8 cellular contexts compared by ENCODE assay signal in genomic region chr10:122879339-122880273, GRCh38. TPM values are rescaled to one million over a fixed set of nuclear protein-coding genes. Genes with fewer than 3 reads are reported as not detected.
DNase-seq lines count a peak whose midpoint lies in the region; ATAC-seq and TF ChIP-seq lines count a peak whose summit lies in the region.

A gene with protein sequence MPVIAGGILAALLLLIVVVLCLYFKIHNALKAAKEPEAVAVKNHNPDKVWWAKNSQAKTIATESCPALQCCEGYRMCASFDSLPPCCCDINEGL (minus strand): TSS chr10:122879581. CDS start chr10:122850515, 29,066 bp downstream.

- peak within 1 kb of the TSS; percentile 70 for H3K27ac ChIP-seq in CD4-positive, alpha-beta T cell (ENCODE audit: low read depth, low read length)

- H3K4me3 ChIP-seq in epithelial cell of esophagus (ENCODE audit: low read length) (peak within 1 kb of the TSS; percentile 87), mucosa of descending colon (peak within 1 kb of the TSS; percentile 25)

- H3K27me3 Mint-ChIP-seq in CD4-positive, alpha-beta T cell = no peaks in the 10 kb centered on the region

- CTCF ChIA-PET in CD4-positive, alpha-beta T cell (lab: Charles Lee) = no interaction called here

- TF ChIP-seq CTCF in CD4-positive, alpha-beta T cell (IDR thresholded peaks at IDR 0.05) = no peak
- no peak for TF ChIP-seq CTCF in epithelial cell of esophagus (IDR thresholded peaks at IDR 0.05; ENCODE audit: insufficient read depth, low read depth, low read length, missing control alignments)
- no peak for TF ChIP-seq CTCF in mucosa of descending colon (IDR thresholded peaks at IDR 0.05)

- no peaks in the 10 kb centered on the region for H3K9me3 Mint-ChIP-seq in CD4-positive, alpha-beta T cell

- no peaks in the 10 kb centered on the region for H3K9me3 ChIP-seq in CD4-positive, alpha-beta T cell (ENCODE audit: control insufficient read depth, low read length)
- H3K9me3 ChIP-seq in mucosa of descending colon = no peaks in the 10 kb centered on the region

- H3K4me3 Mint-ChIP-seq in CD4-positive, alpha-beta T cell = peak within 1 kb of the TSS; percentile 86

- H3K27ac Mint-ChIP-seq in CD4-positive, alpha-beta T cell = peak within 1 kb of the TSS; percentile 79

- ATAC-seq in CD4-positive, alpha-beta T cell (ENCODE audit: poor library complexity) = peak; percentile 84
- peak; percentile 91 for ATAC-seq in GM19438 (IDR thresholded peaks at IDR 0.05; ENCODE audit: low read depth, unreplicated experiment)
- ATAC-seq in HG03575 (IDR thresholded peaks at IDR 0.05; ENCODE audit: extremely low read depth, insufficient number of reproducible peaks, low FRiP score, unreplicated experiment) = peak; percentile 46
- peak; percentile 98 for ATAC-seq in mucosa of descending colon

- H3K36me3 Mint-ChIP-seq in CD4-positive, alpha-beta T cell (ENCODE audit: low read depth) = peaks cover 18% of the 10 kb centered on the region

- peaks cover 55% of the 10 kb centered on the region for H3K4me1 Mint-ChIP-seq in CD4-positive, alpha-beta T cell (ENCODE audit: low read depth)

- H3K4me1 ChIP-seq in mucosa of descending colon (ENCODE audit: low read depth) = peaks cover 4% of the 10 kb centered on the region

- H3K27me3 ChIP-seq in CD4-positive, alpha-beta T cell (ENCODE audit: control insufficient read depth, insufficient read depth, low read length) = no peaks in the 10 kb centered on the region

- POLR2A ChIA-PET in CD4-positive, alpha-beta T cell (lab: Charles Lee) = interaction anchor here (0.6 to 2.6 kb wide), 11 partner anchors 12 to 951 kb away, joined by 3 to 28 read pairs (median 5); partner anchors contain the start of genes ATE1, BUB3, C10orf88 and IKZF5

- no peaks in the 10 kb centered on the region for H3K36me3 ChIP-seq in mucosa of descending colon (ENCODE audit: low read depth)

- intact Hi-C loops in CD4-positive, alpha-beta T cell (cut with DNase I, micrococcal nuclease) = loop anchor here (2.0 to 5.0 kb wide), 7 partner anchors 73 to 502 kb away; partner anchors contain the start of genes ACADSB (in 2 of the 2), IKZF5 (in 2 of the 2), BUB3 (in 1 of the 2) and C10orf88 (in 1 of the 2)
- intact Hi-C loops in mucosa of descending colon (cut with DNase I, micrococcal nuclease) = no loop called here

- DNase-seq in CD4-positive, alpha-beta T cell = peak; percentile 87 to 97 (median 91)
- peak; percentile 93 for DNase-seq in NOMO-1 treated with dmso at 0.1 percent for 144 hours (lab: John Stamatoyannopoulos, UW; ENCODE audit: unreplicated experiment)
- DNase-seq in activated CD8-positive, alpha-beta memory T cell treated with anti-CD3 and anti-CD28 coated beads, Interleukin-2, amount 50 U/mL, for 4 hours = peak; percentile 90
- DNase-seq in epithelial cell of esophagus (ENCODE audit: low read depth) = peak; percentile 98
- peak; percentile 94 to 97 (median 95) for DNase-seq in mucosa of descending colon
- peak; percentile 92 for DNase-seq in stimulated activated CD8-positive, alpha-beta memory T cell treated with anti-CD3 and anti-CD28 coated beads, Interleukin-7, amount 100 ng/mL, for 24 hours (ENCODE audit: low read depth)

RNA-seq across cellular contexts. Expression of the gene that starts here (rescaled TPM):
- total RNA-seq in CD4-positive, alpha-beta T cell = 1 to 10 TPM; 6.8 to 7.1 TPM
- 1 to 10 TPM; 2.6 to 4.9 (median 4.7) TPM for total RNA-seq in mucosa of descending colon

Comparison
In these comparisons a context has a peak if more than half of its experiments do, and no peak if none do; other contexts are left out.
1. Peak in every context shown above with its lines: DNase-seq, ATAC-seq, H3K4me3 ChIP-seq and H3K27ac ChIP-seq.
2. ATAC-seq: peak in every context shown above with its lines; median percentile 98 in mucosa of descending colon; 91 in GM19438; 84 in CD4-positive, alpha-beta T cell; 46 in HG03575.
3. intact Hi-C loops: an anchor here in CD4-positive, alpha-beta T cell (2.0 to 5.0 kb wide); none called in mucosa of descending colon.